8 cellular contexts compared by ENCODE assay signal in genomic region chr12:111763552-111763951, GRCh38. TPM values are rescaled to one million over a fixed set of nuclear protein-coding genes. Genes with fewer than 3 reads are reported as not detected.
DNase-seq lines count a peak whose midpoint lies in the region; ATAC-seq, FAIRE-seq and TF ChIP-seq lines count a peak whose summit lies in the region.
"Not testable (repeated sequence)": the region's sequence is repeated elsewhere in the genome, so short reads cannot be mapped to it uniquely, and the experiment has no call there.
"Had no signal": no experiment of that assay in that cellular context is flagged by ENCODE, and none has a peak within 500 bp of the region (broad histone marks: within the 10 kb centered on the region; RNA-seq: fewer than 3 reads in every experiment).

No MANE protein-coding gene starts in this region.

- not testable (repeated sequence) for TF ChIP-seq EP300 in K562 (IDR thresholded peaks at IDR 0.05; ENCODE audit: low read length)

- POLR2A ChIA-PET in OCI-LY7 (lab: Charles Lee) (interaction anchor here (0.6 to 3.5 kb wide), 5 partner anchors 13 to 84 kb away, joined by 3 to 26 read pairs (median 5); partner anchors contain the start of genes ACAD10 and BRAP), activated B cell treated with CpG ODN at 0.5 μM for 24 hours (lab: Charles Lee) (interaction anchor here (1.0 to 4.1 kb wide), 6 partner anchors 11 to 251 kb away, joined by 4 to 73 read pairs (median 11); partner anchors contain the start of genes ACAD10, BRAP and MAPKAPK5), K562 (lab: Yijun Ruan, JAX) (interaction anchor here (0.8 to 2.7 kb wide), 4 partner anchors 10 to 27 kb away, joined by 3 to 12 read pairs (median 4); no protein-coding TSS in a partner anchor)

- not testable (repeated sequence) for H3K9me2 ChIP-seq in OCI-LY7 (ENCODE audit: insufficient read depth, low read length)

- in situ Hi-C loops in K562 (cut with MboI) = not testable (repeated sequence)

- intact Hi-C loops in OCI-LY7 (cut with micrococcal nuclease; ENCODE audit: unreplicated experiment) (loop anchor here (10.0 kb wide), 1 partner anchor 359 kb away; the partner anchor contains the start of gene SH2B3), activated B cell treated with CpG ODN at 0.5 μM for 24 hours (cut with micrococcal nuclease) (loop anchor here (10.0 kb wide), 1 partner anchor 79 kb away; the partner anchor contains the start of genes ACAD10 and BRAP)
- intact Hi-C loops in K562 (cut with micrococcal nuclease) = not testable (repeated sequence)

- whole genome bisulfite sequencing in K562 (ENCODE audit: insufficient coverage, low coverage, missing lambda C conversion rate) = 26% methylated on average over 9 of the region's 10 CpGs

- H3K27me3 Mint-ChIP-seq in IgD-negative memory B cell, activated B cell treated with CpG ODN at 0.5 μM for 24 hours, naive B cell: not testable (repeated sequence)
- H3K27me3 Mint-ChIP-seq in progenitor cell of endocrine pancreas = peaks cover 11% of the 10 kb centered on the region

- DNase-seq in OCI-LY7 (ENCODE audit: low spot score); activated B cell treated with CpG ODN at 0.5 μM for 24 hours; K562 (ENCODE audit: extremely low read depth in 1 of 4, low spot score in 3 of 4); naive B cell; progenitor cell of endocrine pancreas (ENCODE audit: low spot score, unreplicated experiment): not testable (repeated sequence)

- H3K4me3 ChIP-seq in BLaER1 treated with 17β-estradiol and CSF1 and Interleukin-3, amounts not matched to agents 10 nM and 100 nM; K562: not testable (repeated sequence)
- peak overlapping the region; percentile 40 for H3K4me3 ChIP-seq in OCI-LY7 (ENCODE audit: low read depth, low read length, poor library complexity, severe bottlenecking)

- H2AFZ ChIP-seq in OCI-LY7 (ENCODE audit: low read length) = peak overlapping the region; percentile 77; the same call in 1 of the 2 replicates
- H2AFZ ChIP-seq in K562 (ENCODE audit: low read depth, low read length) = not testable (repeated sequence)

- H3K9ac ChIP-seq in BLaER1 treated with 17β-estradiol and CSF1 and Interleukin-3, amounts not matched to agents 10 nM and 100 nM; K562 (ENCODE audit: insufficient read depth in 1 of 2, low read depth in 2 of 2, low read length in 2 of 2): not testable (repeated sequence)

- not testable (repeated sequence) for H3K79me2 ChIP-seq in OCI-LY7 (ENCODE audit: insufficient read depth, low read depth, low read length); K562 (ENCODE audit: control insufficient read depth, insufficient read depth, low read length)

- H3K27ac Mint-ChIP-seq in IgD-negative memory B cell (peak overlapping the region in 2 of 3 donors; percentile 50 to 65), activated B cell treated with CpG ODN at 0.5 μM for 24 hours (peak overlapping the region; percentile 96), naive B cell (peak overlapping the region in 3 of 6 donors; percentile 23 to 92 (median 60)), progenitor cell of endocrine pancreas (peak overlapping the region; percentile 67)

- not testable (repeated sequence) for H4K20me1 ChIP-seq in BLaER1 treated with 17β-estradiol and CSF1 and Interleukin-3, amounts not matched to agents 10 nM and 100 nM; OCI-LY7 (ENCODE audit: insufficient read depth, low read length); K562 (replicated peaks; ENCODE audit: control insufficient read depth, insufficient read depth, low read length)

- FAIRE-seq in K562 (lab: Jason Lieb, UNC) = not testable (repeated sequence)

- H3K9me1 ChIP-seq in K562 (ENCODE audit: control insufficient read depth, insufficient read depth, low read length) = not testable (repeated sequence)

- not testable (repeated sequence) for H3K27ac ChIP-seq in BLaER1 treated with 17β-estradiol and CSF1 and Interleukin-3, amounts not matched to agents 10 nM and 100 nM; K562 (ENCODE audit: extremely low read depth, low read depth, low read length)
- peak overlapping the region; percentile 88 for H3K27ac ChIP-seq in OCI-LY7 (ENCODE audit: low read depth, low read length, poor library complexity, severe bottlenecking)

- not testable (repeated sequence) for ATAC-seq in activated B cell treated with CpG ODN at 0.5 μM for 24 hours (ENCODE audit: low read depth); K562; naive B cell (ENCODE audit: low read depth in 2 of 2)

- peaks cover 34 to 68% (median 62%) of the 10 kb centered on the region in 3 donors for H3K4me1 Mint-ChIP-seq in IgD-negative memory B cell
- peaks cover 86% of the 10 kb centered on the region for H3K4me1 Mint-ChIP-seq in activated B cell treated with CpG ODN at 0.5 μM for 24 hours
- H3K4me1 Mint-ChIP-seq in naive B cell = peaks cover 55 to 88% (median 87%) of the 10 kb centered on the region in 3 donors
- peaks cover 14% of the 10 kb centered on the region for H3K4me1 Mint-ChIP-seq in progenitor cell of endocrine pancreas (ENCODE audit: low read depth)

- not testable (repeated sequence) for BruUV-seq in OCI-LY7 (replicated peaks; lab: Mats Ljungman, UMichigan); K562 (replicated peaks; lab: Mats Ljungman, UMichigan)

- not testable (repeated sequence) for H3K36me3 Mint-ChIP-seq in IgD-negative memory B cell; activated B cell treated with CpG ODN at 0.5 μM for 24 hours (ENCODE audit: low read depth); naive B cell; progenitor cell of endocrine pancreas (ENCODE audit: insufficient read depth)

- H3K27me3 ChIP-seq in BLaER1 treated with 17β-estradiol and CSF1 and Interleukin-3, amounts not matched to agents 10 nM and 100 nM = peaks cover 15 to 27% (median 19%) of the 10 kb centered on the region in 11 experiments; a peak in 19 of 22 replicates
- not testable (repeated sequence) for H3K27me3 ChIP-seq in K562 (ENCODE audit: control insufficient read depth in 2 of 2, insufficient read depth in 2 of 2, low read length in 2 of 2)

- not testable (repeated sequence) for H3K9me3 ChIP-seq in BLaER1 treated with 17β-estradiol and CSF1 and Interleukin-3, amounts not matched to agents 10 nM and 100 nM (replicated peaks in 1 of 11); OCI-LY7 (ENCODE audit: low read length); K562 (replicated peaks; ENCODE audit: control insufficient read depth, insufficient read depth, low read depth, low read length)

- H3K36me3 ChIP-seq in BLaER1 treated with 17β-estradiol and CSF1 and Interleukin-3, amounts not matched to agents 10 nM and 100 nM; OCI-LY7 (ENCODE audit: insufficient read depth, low read length); K562 (ENCODE audit: control insufficient read depth, insufficient read depth, low read length): not testable (repeated sequence)

- CTCF ChIA-PET in OCI-LY7 (lab: Charles Lee; ENCODE audit: unreplicated experiment); K562 (lab: Yijun Ruan, JAX; ENCODE audit: low intra/inter-chr PET ratio): not testable (repeated sequence)
- CTCF ChIA-PET in activated B cell treated with CpG ODN at 0.5 μM for 24 hours (lab: Charles Lee) = interaction anchor here (0.9 to 5.1 kb wide), 6 partner anchors 10 to 78 kb away, joined by 3 to 41 read pairs (median 6); partner anchors contain the start of gene MAPKAPK5

- H3K4me1 ChIP-seq in BLaER1 treated with 17β-estradiol and CSF1 and Interleukin-3, amounts not matched to agents 10 nM and 100 nM = peaks cover 45 to 86% (median 77%) of the 10 kb centered on the region in 10 experiments
- H3K4me1 ChIP-seq in OCI-LY7 (ENCODE audit: insufficient read depth, low read length, poor library complexity, severe bottlenecking) (peaks cover 91% of the 10 kb centered on the region), K562 (replicated peaks in 1 of 2; ENCODE audit: control insufficient read depth in 2 of 2, insufficient read depth in 2 of 2, low read length in 2 of 2) (peaks cover 20 to 22% of the 10 kb centered on the region in 2 experiments)

- TF ChIP-seq POLR2A in K562 (conservative IDR thresholded peaks at IDR 0.05) = not testable (repeated sequence)

- not testable (repeated sequence) for TF ChIP-seq CTCF in OCI-LY7 (conservative IDR thresholded peaks at IDR 0.05; ENCODE audit: low read length); activated B cell treated with CpG ODN at 0.5 μM for 24 hours (IDR thresholded peaks at IDR 0.05); K562 (IDR thresholded peaks at IDR 0.05 in 2 of 3, conservative IDR thresholded peaks at IDR 0.05 in 1 of 3; ENCODE audit: insufficient read depth in 2 of 3, low read depth in 1 of 3, low read length in 3 of 3); progenitor cell of endocrine pancreas (IDR thresholded peaks at IDR 0.05; ENCODE audit: unreplicated experiment)

- H3K4me3 Mint-ChIP-seq in IgD-negative memory B cell (peak overlapping the region in 3 of 4 donors; percentile 63 to 94 (median 82)), activated B cell treated with CpG ODN at 0.5 μM for 24 hours (peak overlapping the region; percentile 79), naive B cell (peak overlapping the region in 5 of 8 donors; percentile 9 to 97 (median 61))
- H3K4me3 Mint-ChIP-seq in progenitor cell of endocrine pancreas (ENCODE audit: low read depth) = not testable (repeated sequence)

- peak overlapping the region in 8 of 11 experiments; percentile 49 to 99 (median 96); a peak in 14 of 22 replicates for H3K4me2 ChIP-seq in BLaER1 treated with 17β-estradiol and CSF1 and Interleukin-3, amounts not matched to agents 10 nM and 100 nM
- H3K4me2 ChIP-seq in OCI-LY7 (ENCODE audit: low read length) = peak overlapping the region; percentile 63
- H3K4me2 ChIP-seq in K562 (ENCODE audit: insufficient read depth, low read length) = not testable (repeated sequence)

- H3K9me3 Mint-ChIP-seq in IgD-negative memory B cell; activated B cell treated with CpG ODN at 0.5 μM for 24 hours; naive B cell; progenitor cell of endocrine pancreas (ENCODE audit: low read depth): not testable (repeated sequence)

- TF ChIP-seq RAD21 in K562 (CRISPR knock-in tag; conservative IDR thresholded peaks at IDR 0.05 in 1 of 2, IDR thresholded peaks at IDR 0.05 in 1 of 2) = not testable (repeated sequence)

RNA-seq across cellular contexts. Expression of gene ALDH2, which starts 3.2 kb away (rescaled TPM):
- 11.9 TPM for polyA plus RNA-seq in IgD-negative memory B cell
- total RNA-seq in OCI-LY7 (2014; rRNA removed; shearing (Covaris generic)) = 16.8 and 19.9 TPM in 2 replicates
- 16.5 and 17.3 TPM in 2 replicates for total RNA-seq in OCI-LY7 (2022)
- total RNA-seq in activated B cell treated with CpG ODN at 0.5 μM for 24 hours = 36.0 and 37.4 TPM in 2 replicates
- total RNA-seq in K562 (2011; cell fraction: chromatin; rRNA removed; ENCODE audit: low replicate concordance) = 6.3 and 6.8 TPM in 2 replicates
- total RNA-seq in K562 (2011; cell fraction: nucleolus; rRNA removed) = 6.7 and 7.5 TPM in 2 replicates
- 3.4 and 6.2 TPM in 2 replicates for total RNA-seq in K562 (2011; cell fraction: nucleoplasm; rRNA removed)
- 15.7 and 19.1 TPM in 2 replicates for total RNA-seq in K562 (2014; rRNA removed)
- 7.4 TPM in 2 replicates for total RNA-seq in K562 (2014; rRNA removed; fragmentation: Illumina TruSeq; extraction: Trizol)
- 11.9 and 12.2 TPM in 2 replicates for total RNA-seq in K562 (2015; rRNA removed; fragmentation: Illumina TruSeq; extraction: Trizol)
- total RNA-seq in K562 (2021) = 22.5 and 23.4 TPM in 2 replicates
- 12.0 and 30.2 TPM in 2 replicates for polyA plus RNA-seq in K562 (2011; rRNA removed)
- 13.3 and 29.7 TPM in 2 replicates for polyA plus RNA-seq in K562 (2011; cell fraction: cytosol; rRNA removed)
- 20.7 and 39.0 TPM in 2 replicates for polyA plus RNA-seq in K562 (2011; cell fraction: nucleus; rRNA removed)
- 21.9 and 68.2 TPM in 2 replicates for polyA plus RNA-seq in K562 (2012)
- 12.6 and 14.9 TPM in 2 replicates for polyA plus RNA-seq in K562 (2014; fragmentation: Illumina TruSeq; extraction: Trizol)
- polyA plus RNA-seq in K562 (2014; fragmentation: Nextera tagmentation; extraction: Ambion mirVana) = 1 to 10 TPM; 1.9 to 5.4 TPM
- 16.6 and 18.1 TPM in 2 replicates for polyA plus RNA-seq in K562 (2014; rRNA removed)
- 8.8 and 14.7 TPM in 2 replicates for polyA minus RNA-seq in K562 (2011; rRNA and poly(A)+ RNA removed)
- polyA minus RNA-seq in K562 (2011; cell fraction: cytosol; rRNA and poly(A)+ RNA removed) = 7.3 and 27.7 TPM in 2 replicates
- 2.0 and 6.4 TPM in 2 replicates for polyA minus RNA-seq in K562 (2011; cell fraction: nucleus; rRNA and poly(A)+ RNA removed)
- polyA plus RNA-seq in naive B cell (ENCODE audit: low read depth in 6 of 6) = 10 to 100 TPM; 11.5 to 16.9 (median 13.2) TPM
- 47.3 and 47.6 TPM in 2 replicates for total RNA-seq in progenitor cell of endocrine pancreas
- total RNA-seq: A172 had no signal
